29 cellular contexts compared by ENCODE assay signal in genomic region chr6:107827541-107827940, GRCh38. TPM values are rescaled to one million over a fixed set of nuclear protein-coding genes. Genes with fewer than 3 reads are reported as not detected.
DNase-seq lines count a peak whose midpoint lies in the region; ATAC-seq, FAIRE-seq and TF ChIP-seq lines count a peak whose summit lies in the region.
"Had no signal": no experiment of that assay in that cellular context is flagged by ENCODE, and none has a peak within 500 bp of the region (broad histone marks: within the 10 kb centered on the region; RNA-seq: fewer than 3 reads in every experiment).

No MANE protein-coding gene starts in this region.

- DNase-seq in NCI-H82 (lab: John Stamatoyannopoulos, UW) (peak; percentile 30), NCI-H82 treated with DMSO at 0.1 percent for 48 hours (lab: John Stamatoyannopoulos, UW; ENCODE audit: unreplicated experiment) (no peak), GM12878 (ENCODE audit: low read depth, low spot score) (no peak), NCI-H345 treated with DMSO at 0.1 percent for 48 hours (lab: John Stamatoyannopoulos, UW; ENCODE audit: unreplicated experiment) (no peak)
- DNase-seq in stimulated activated CD4-positive, alpha-beta T cell treated with anti-CD3 and anti-CD28 coated beads, Interleukin-15, amount 100 ng/mL, for 24 hours: peak; percentile 30
- DNase-seq in stimulated activated CD4-positive, alpha-beta T cell treated with anti-CD3 and anti-CD28 coated beads, Interleukin-2, amount 100 ng/mL, for 48 hours: no peak
- DNase-seq: activated naive CD4-positive, alpha-beta T cell treated with anti-CD3 and anti-CD28 coated beads, Interleukin-2, amount 10 ng/mL, durations not matched to agents 7 days and 5 days; activated T-cell treated with anti-CD3 and anti-CD28 coated beads, Interleukin-2, amount 50 U/mL, for 4 hours; hypothalamus; NCI-H1092; NCI-H187 treated with DMSO at 0.1 percent for 48 hours; NCI-H2171 treated with DMSO at 0.1 percent for 48 hours; NCI-H524 treated with DMSO at 0.1 percent for 48 hours; nucleus accumbens; SIG-M5; sigmoid colon; SW 1271; T1000; WERI-Rb-1 had no signal

- peak overlapping the region; percentile 37 for H3K4me3 Mint-ChIP-seq in stimulated activated naive CD8-positive, alpha-beta T cell treated with anti-CD3 and anti-CD28 coated beads, Interleukin-15, Interleukin-2, amounts not matched to agents 100 ng/mL and 50 ng/mL, for 24 hours
- H3K4me3 Mint-ChIP-seq: activated naive CD4-positive, alpha-beta T cell treated with anti-CD3 and anti-CD28 coated beads, Interleukin-2, amount 10 ng/mL, durations not matched to agents 7 days and 5 days; activated T-cell treated with anti-CD3 and anti-CD28 coated beads, Interleukin-2, amount 50 U/mL, for 4 hours had no signal

- H3K27ac ChIP-seq in GM12878 (ENCODE audit: control insufficient read depth, insufficient read depth): no peak overlapping the region
- H3K27ac ChIP-seq: 22Rv1, breast epithelium, C4-2B, HL-60, prostate gland, sigmoid colon, WERI-Rb-1 had no signal

- TF ChIP-seq CTCF in GM12878 (IDR thresholded peaks at IDR 0.05 in 2 of 3, conservative IDR thresholded peaks at IDR 0.05 in 1 of 3; ENCODE audit: control insufficient read depth in 2 of 3, extremely low read depth in 1 of 3, insufficient read depth in 1 of 3, low read depth in 3 of 3, low read length in 3 of 3): no peak

- WGBS in GM12878 (ENCODE audit: insufficient coverage, insufficient replicate concordance, low lambda C conversion rate, missing lambda C conversion rate): 28% methylated on average over 7 of the region's 7 CpGs

- CTCF ChIA-PET in GM12878 (lab: Yijun Ruan, JAX): interaction anchor here (1.1 to 3.2 kb wide), 5 partner anchors 11 to 22 kb away, joined by 3 to 20 read pairs (median 3); no protein-coding TSS in a partner anchor

- peak overlapping the region; percentile 79 for H3K27ac Mint-ChIP-seq in stimulated activated naive CD8-positive, alpha-beta T cell treated with anti-CD3 and anti-CD28 coated beads, Interleukin-15, Interleukin-2, amounts not matched to agents 100 ng/mL and 50 ng/mL, for 24 hours
- H3K27ac Mint-ChIP-seq: activated naive CD4-positive, alpha-beta T cell treated with anti-CD3 and anti-CD28 coated beads, Interleukin-2, amount 10 ng/mL, durations not matched to agents 7 days and 5 days had no signal

- no peaks in the 10 kb centered on the region for H3K9me3 Mint-ChIP-seq in stimulated activated naive CD8-positive, alpha-beta T cell treated with anti-CD3 and anti-CD28 coated beads, Interleukin-15, Interleukin-2, amounts not matched to agents 100 ng/mL and 50 ng/mL, for 24 hours
- H3K9me3 Mint-ChIP-seq: activated naive CD4-positive, alpha-beta T cell treated with anti-CD3 and anti-CD28 coated beads, Interleukin-2, amount 10 ng/mL, durations not matched to agents 7 days and 5 days; activated T-cell treated with anti-CD3 and anti-CD28 coated beads, Interleukin-2, amount 50 U/mL, for 4 hours had no signal

- RAD21 ChIA-PET in GM12878 (lab: Charles Lee; ENCODE audit: unreplicated experiment): interaction anchor here (0.9 kb wide), 1 partner anchor 21 kb away, joined by 3 read pairs; no protein-coding TSS in a partner anchor

- POLR2A ChIA-PET in GM12878 (lab: Charles Lee): no interaction called here

- ATAC-seq in GM12878: peak; percentile 20; the same call in 2 of the 3 replicates
- ATAC-seq in GM18858 (IDR thresholded peaks at IDR 0.05; ENCODE audit: unreplicated experiment): no peak
- ATAC-seq: activated T-cell treated with anti-CD3 and anti-CD28 coated beads, Interleukin-2, amount 50 U/mL, for 4 hours; left lobe of liver had no signal

- intact Hi-C loops in GM12878 (cut with micrococcal nuclease; ENCODE audit: unreplicated experiment): no loop called here

- peaks cover 8% of the 10 kb centered on the region for H3K4me1 ChIP-seq in GM12878 (ENCODE audit: control insufficient read depth, insufficient read depth, low read length)
- H3K4me1 ChIP-seq: breast epithelium, prostate gland, sigmoid colon had no signal

- H4K20me1 ChIP-seq in GM12878 (ENCODE audit: control insufficient read depth, insufficient read depth): no peaks in the 10 kb centered on the region

- no peak for FAIRE-seq in GM12878 (lab: Jason Lieb, UNC)

- no peak for TF ChIP-seq POLR2A in GM12878 (IDR thresholded peaks at IDR 0.05; ENCODE audit: low read depth, low read length)

- no peak overlapping the region for H3K4me2 ChIP-seq in GM12878 (ENCODE audit: control insufficient read depth, insufficient read depth)

- BruUV-seq in GM12878 (replicated peaks; lab: Mats Ljungman, UMichigan): no TSS peak

- peaks cover under 1 to 5% of the 10 kb centered on the region in 2 experiments; a peak in 3 of 4 replicates for H3K27me3 ChIP-seq in GM12878 (replicated peaks in 1 of 2; ENCODE audit: control insufficient read depth in 2 of 2, insufficient read depth in 2 of 2, low read length in 1 of 2)
- H3K27me3 ChIP-seq: breast epithelium, sigmoid colon had no signal

- no peak overlapping the region for H2AFZ ChIP-seq in GM12878 (ENCODE audit: control insufficient read depth, low read depth, low read length)

- peaks cover 55% of the 10 kb centered on the region for H3K4me1 Mint-ChIP-seq in stimulated activated naive CD8-positive, alpha-beta T cell treated with anti-CD3 and anti-CD28 coated beads, Interleukin-15, Interleukin-2, amounts not matched to agents 100 ng/mL and 50 ng/mL, for 24 hours (ENCODE audit: low read depth)

- H3K79me2 ChIP-seq in GM12878 (ENCODE audit: control insufficient read depth, insufficient read depth, low read length): no peaks in the 10 kb centered on the region

- H3K9me3 ChIP-seq in GM12878 (replicated peaks; ENCODE audit: control insufficient read depth, insufficient read depth, low read length): no peaks in the 10 kb centered on the region
- H3K9me3 ChIP-seq: breast epithelium, prostate gland, sigmoid colon had no signal

- H3K36me3 Mint-ChIP-seq in stimulated activated naive CD8-positive, alpha-beta T cell treated with anti-CD3 and anti-CD28 coated beads, Interleukin-15, Interleukin-2, amounts not matched to agents 100 ng/mL and 50 ng/mL, for 24 hours (ENCODE audit: low read depth): no peaks in the 10 kb centered on the region

- in situ Hi-C loops in GM12878 (cut with MboI): no loop called here

- SMC1A ChIA-PET in GM12878 (lab: Charles Lee; ENCODE audit: uncharacterized antibody, unreplicated experiment): interaction anchor here (0.7 to 1.1 kb wide), 3 partner anchors 14 to 20 kb away, joined by 3 to 5 read pairs (median 3); no protein-coding TSS in a partner anchor

- H3K4me3 ChIP-seq in GM12878: no peak overlapping the region
- H3K4me3 ChIP-seq: breast epithelium, prostate gland, sigmoid colon had no signal

- TF ChIP-seq EP300 in GM12878 (IDR thresholded peaks at IDR 0.05; ENCODE audit: borderline replicate concordance in 1 of 2, control insufficient read depth in 1 of 2, low read depth in 2 of 2, low read length in 2 of 2): no peak

- H3K27me3 Mint-ChIP-seq in stimulated activated naive CD8-positive, alpha-beta T cell treated with anti-CD3 and anti-CD28 coated beads, Interleukin-15, Interleukin-2, amounts not matched to agents 100 ng/mL and 50 ng/mL, for 24 hours: no peaks in the 10 kb centered on the region

- no peak for TF ChIP-seq RAD21 in GM12878 (IDR thresholded peaks at IDR 0.05; ENCODE audit: insufficient read depth, low read depth, low read length)

- H3K36me3 ChIP-seq in GM12878 (ENCODE audit: control insufficient read depth in 2 of 2, insufficient read depth in 2 of 2, low read length in 1 of 2): no peaks in the 10 kb centered on the region
- H3K36me3 ChIP-seq: breast epithelium, prostate gland, sigmoid colon, WERI-Rb-1 had no signal

- H3K9ac ChIP-seq in GM12878 (ENCODE audit: control insufficient read depth, insufficient read depth, low read length): no peak overlapping the region

TF ChIP-seq in GM12878, 131 proteins besides CTCF, POLR2A, EP300 and RAD21 (continues in another document):
- peak in 1 of 2 experiments; percentile 28; a peak in 1 of 4 replicates for TF ChIP-seq BHLHE40 (IDR thresholded peaks at IDR 0.05; ENCODE audit: borderline replicate concordance in 1 of 2, low read depth in 2 of 2, low read length in 1 of 2)

RNA-seq across cellular contexts. Expression of gene SCML4, which starts 3.4 kb away (rescaled TPM):
- 2.5 and 3.3 TPM in 2 replicates for total RNA-seq in GM12878 (2013; cell fraction: nucleolus; rRNA removed)
- 0.06 TPM in 1 of 2 replicates, not detected in the other for total RNA-seq in GM12878 (2014; rRNA removed)
- 0.09 TPM in 2 replicates for total RNA-seq in GM12878 (2014; rRNA removed; fragmentation: Illumina TruSeq; extraction: Trizol)
- 0.11 and 0.46 TPM in 2 replicates for total RNA-seq in GM12878 (2021)
- not detected for polyA plus RNA-seq in GM12878 (2011; ENCODE audit: low read depth)
- 3.1 and 3.2 TPM in 2 replicates for polyA plus RNA-seq in GM12878 (2011; rRNA removed)
- 2.7 and 3.2 TPM in 2 replicates for polyA plus RNA-seq in GM12878 (2011; cell fraction: cytosol; rRNA removed)
- 5.6 and 9.0 TPM in 2 replicates for polyA plus RNA-seq in GM12878 (2011; cell fraction: nucleus; rRNA removed)
- polyA plus RNA-seq in GM12878 (2012): not detected in 2 replicates
- 0.06 TPM in 1 of 2 replicates, not detected in the other for polyA plus RNA-seq in GM12878 (2014; fragmentation: Illumina TruSeq; extraction: Trizol)
- polyA plus RNA-seq in GM12878 (2014; fragmentation: Nextera tagmentation; extraction: Ambion mirVana): under 1 TPM in 1 of 2 experiments, not detected in 1; 0.11 TPM
- polyA plus RNA-seq in GM12878 (2014; rRNA removed): 0.11 TPM in 1 of 2 replicates, not detected in the other
- not detected for polyA plus RNA-seq in GM12878 (2016; fragmentation: Nextera tagmentation; extraction: Ambion mirVana)
- polyA minus RNA-seq in GM12878 (2011; rRNA and poly(A)+ RNA removed): 3.5 and 4.4 TPM in 2 replicates
- polyA minus RNA-seq in GM12878 (2011; cell fraction: cytosol; rRNA and poly(A)+ RNA removed): 0.94 and 2.1 TPM in 2 replicates
- polyA minus RNA-seq in GM12878 (2011; cell fraction: nucleus; rRNA and poly(A)+ RNA removed): 4.4 and 4.7 TPM in 2 replicates
- total RNA-seq: Daoy, LHCN-M2 had no signal

Comparison
In these comparisons a context has a peak if more than half of its experiments do, and no peak if none do; other contexts are left out.
1. DNase-seq: peak in NCI-H82 (single experiment) and stimulated activated CD4-positive, alpha-beta T cell treated with anti-CD3 and anti-CD28 coated beads, Interleukin-15, amount 100 ng/mL, for 24 hours (single experiment); none in NCI-H82 treated with DMSO at 0.1 percent for 48 hours (single experiment), stimulated activated CD4-positive, alpha-beta T cell treated with anti-CD3 and anti-CD28 coated beads, Interleukin-2, amount 100 ng/mL, for 48 hours (0 of 2), GM12878 (single experiment) and NCI-H345 treated with DMSO at 0.1 percent for 48 hours (single experiment).